ENCODE assay signal across 13 cellular contexts in the genomic region with DNA sequence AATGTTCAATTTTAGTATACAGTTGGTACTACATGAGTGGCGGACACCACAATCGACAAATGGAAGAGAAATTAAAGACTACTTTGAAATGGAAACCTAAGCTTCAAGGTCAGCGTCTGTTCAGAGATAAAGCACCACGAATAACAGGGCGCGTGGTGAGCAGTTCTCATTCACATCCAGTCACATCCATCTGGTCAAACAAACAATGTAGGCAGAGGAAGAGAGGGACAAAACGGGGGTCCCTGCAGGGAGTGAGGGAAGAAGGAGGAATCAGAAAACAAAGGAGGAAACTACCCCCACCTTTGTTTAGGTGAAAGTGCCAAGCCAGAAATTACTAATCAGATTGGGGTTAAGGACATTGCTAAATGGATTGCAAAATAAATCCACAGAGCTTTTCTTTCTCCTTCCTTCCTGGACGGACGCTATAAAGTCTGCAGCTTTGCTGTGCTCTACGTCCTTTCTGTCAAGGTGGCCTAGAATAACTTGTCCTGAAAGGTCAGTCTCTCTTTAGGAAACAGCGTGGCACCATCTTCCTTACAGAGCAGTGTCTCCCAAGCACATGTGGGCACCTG.
"Had no signal": no experiment of that assay in that cellular context is flagged by ENCODE, and none has a peak within 500 bp of the region (broad histone marks: within the 10 kb centered on the region; RNA-seq: fewer than 3 reads in every experiment).

No MANE protein-coding gene starts in this region.

- ATAC-seq: activated CD8-positive, alpha-beta memory T cell treated with anti-CD3 and anti-CD28 coated beads, Interleukin-2, amount 10 ng/mL, durations not matched to agents 7 days and 5 days; left colon; stimulated activated naive CD8-positive, alpha-beta T cell treated with anti-CD3 and anti-CD28 coated beads, Interleukin-15, Interleukin-2, amounts not matched to agents 100 U/mL and 50 U/mL, for 24 hours had no signal

- H3K27me3 ChIP-seq: esophagus squamous epithelium, right atrium auricular region, tibial nerve had no signal

- H3K4me3 ChIP-seq: esophagus squamous epithelium, prostate gland, right atrium auricular region, tibial nerve had no signal

- H3K36me3 ChIP-seq: prostate gland, right atrium auricular region had no signal

- H3K9me3 ChIP-seq: esophagus squamous epithelium, prostate gland, right atrium auricular region, tibial nerve had no signal

- H3K27ac ChIP-seq: esophagus squamous epithelium, prostate gland, right atrium auricular region, tibial nerve had no signal

- H3K4me1 ChIP-seq: prostate gland had no signal

- DNase-seq: activated CD4-positive, alpha-beta memory T cell treated with anti-CD3 and anti-CD28 coated beads, Interleukin-2, amount 10 ng/mL, durations not matched to agents 7 days and 5 days; activated CD4-positive, alpha-beta T cell treated with anti-CD3 and anti-CD28 coated beads for 48 hours; activated CD8-positive, alpha-beta memory T cell treated with anti-CD3 and anti-CD28 coated beads, Interleukin-2, amount 10 ng/mL, durations not matched to agents 7 days and 5 days; effector CD8-positive, alpha-beta T cell; esophagus squamous epithelium; left colon; midbrain; stimulated activated naive CD8-positive, alpha-beta T cell treated with anti-CD3 and anti-CD28 coated beads, Interleukin-15, Interleukin-2, amounts not matched to agents 100 U/mL and 50 U/mL, for 24 hours; substantia nigra; T-helper 2 cell had no signal
